14 cellular contexts compared by ENCODE assay signal in the genomic region with DNA sequence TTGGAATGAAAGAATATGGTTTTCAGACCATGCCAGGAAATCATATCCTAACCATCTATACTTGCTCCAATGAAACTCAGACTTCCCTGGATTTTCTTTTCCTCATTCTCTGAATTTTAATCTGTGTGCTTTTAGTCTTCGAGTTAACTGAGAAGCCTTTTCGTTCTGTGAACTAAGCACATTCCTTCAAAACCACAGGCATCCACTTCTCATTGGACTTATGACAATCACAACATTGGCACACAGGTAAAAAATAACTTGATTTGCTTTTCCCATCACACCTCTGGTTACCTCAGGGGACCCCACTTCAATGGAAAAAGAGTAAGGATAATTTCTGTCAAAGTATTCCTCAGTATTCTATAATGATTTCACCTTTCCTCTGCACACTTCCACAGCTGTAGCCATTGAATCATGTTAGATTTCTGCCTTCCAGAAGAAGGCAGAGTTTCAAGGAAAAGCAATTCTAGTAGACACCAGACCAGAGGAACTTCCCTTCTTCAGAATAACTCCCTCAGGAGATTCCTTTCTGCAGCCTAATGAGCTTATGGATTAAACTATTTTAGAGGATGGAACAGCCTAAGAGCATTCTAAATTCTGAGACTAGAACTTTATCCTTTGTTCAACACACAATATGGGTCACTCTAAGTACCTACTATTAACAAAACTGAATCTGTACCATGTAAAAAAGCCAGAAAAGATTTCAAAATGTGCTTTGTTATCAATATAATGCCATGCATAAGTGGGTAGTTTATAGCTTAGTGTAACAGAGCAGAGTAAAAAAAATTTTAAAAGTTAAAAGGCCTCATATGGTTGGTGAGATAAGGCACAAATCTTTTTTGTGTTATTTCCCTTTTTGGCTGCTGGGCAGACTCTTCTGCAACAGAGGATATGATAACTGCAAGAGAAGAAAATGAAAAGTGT. TPM values are rescaled to one million over a fixed set of nuclear protein-coding genes. Genes with fewer than 3 reads are reported as not detected.
DNase-seq lines count a peak whose midpoint lies in the region; ATAC-seq, FAIRE-seq and TF ChIP-seq lines count a peak whose summit lies in the region.
"Had no signal": no experiment of that assay in that cellular context is flagged by ENCODE, and none has a peak within 500 bp of the region (broad histone marks: within the 10 kb centered on the region; RNA-seq: fewer than 3 reads in every experiment).

No MANE protein-coding gene starts in this region.

- H3K4me1 ChIP-seq in skeletal muscle satellite cell (ENCODE audit: control insufficient read depth, insufficient read depth, low read length): peaks cover 13% of the 10 kb centered on the region

- POLR2A ChIA-PET in activated CD4-positive, alpha-beta T cell treated with anti-CD3 and anti-CD28 coated beads, Interleukin-2, amount 10 ng/mL, durations not matched to agents 7 days and 5 days (lab: Charles Lee): no interaction called here
- POLR2A ChIA-PET in activated CD8-positive, alpha-beta T cell treated with anti-CD3 and anti-CD28 coated beads, Interleukin-2, amount 10 ng/mL, durations not matched to agents 7 days and 5 days (lab: Charles Lee): no interaction called here

- H3K36me3 Mint-ChIP-seq in activated CD4-positive, alpha-beta T cell treated with anti-CD3 and anti-CD28 coated beads, Interleukin-2, amount 10 ng/mL, durations not matched to agents 7 days and 5 days (ENCODE audit: low read depth): peaks cover 11% of the 10 kb centered on the region
- H3K36me3 Mint-ChIP-seq in activated T-cell treated with anti-CD3 and anti-CD28 coated beads, Interleukin-2, amount 50 U/mL, for 24 hours (ENCODE audit: low read depth): peaks cover 37% of the 10 kb centered on the region
- H3K36me3 Mint-ChIP-seq in activated CD8-positive, alpha-beta T cell treated with anti-CD3 and anti-CD28 coated beads, Interleukin-2, amount 10 ng/mL, durations not matched to agents 7 days and 5 days (ENCODE audit: low read depth): peaks cover 6% of the 10 kb centered on the region

- H3K27ac ChIP-seq in SK-N-MC: peak overlapping the region; percentile 84

- H3K4me1 Mint-ChIP-seq in activated CD4-positive, alpha-beta T cell treated with anti-CD3 and anti-CD28 coated beads, Interleukin-2, amount 10 ng/mL, durations not matched to agents 7 days and 5 days: no peaks in the 10 kb centered on the region
- H3K4me1 Mint-ChIP-seq in activated T-cell treated with anti-CD3 and anti-CD28 coated beads, Interleukin-2, amount 50 U/mL, for 24 hours (ENCODE audit: low read depth): peaks cover 5% of the 10 kb centered on the region
- no peaks in the 10 kb centered on the region for H3K4me1 Mint-ChIP-seq in activated CD8-positive, alpha-beta T cell treated with anti-CD3 and anti-CD28 coated beads, Interleukin-2, amount 10 ng/mL, durations not matched to agents 7 days and 5 days (ENCODE audit: low read depth)

- no peak overlapping the region for H3K27ac Mint-ChIP-seq in activated CD4-positive, alpha-beta T cell treated with anti-CD3 and anti-CD28 coated beads, Interleukin-2, amount 10 ng/mL, durations not matched to agents 7 days and 5 days
- no peak overlapping the region for H3K27ac Mint-ChIP-seq in activated T-cell treated with anti-CD3 and anti-CD28 coated beads, Interleukin-2, amount 50 U/mL, for 24 hours
- H3K27ac Mint-ChIP-seq in activated CD8-positive, alpha-beta T cell treated with anti-CD3 and anti-CD28 coated beads, Interleukin-2, amount 10 ng/mL, durations not matched to agents 7 days and 5 days: no peak overlapping the region
- H3K27ac Mint-ChIP-seq: stimulated activated effector memory CD8-positive, alpha-beta T cell treated with anti-CD3 and anti-CD28 coated beads, Interleukin-12 subunit alpha, Interleukin-12 subunit beta, amount 100 ng/mL, for 72 hours; T-helper 17 cell had no signal

- H3K9me3 Mint-ChIP-seq in activated CD4-positive, alpha-beta T cell treated with anti-CD3 and anti-CD28 coated beads, Interleukin-2, amount 10 ng/mL, durations not matched to agents 7 days and 5 days: no peaks in the 10 kb centered on the region
- no peaks in the 10 kb centered on the region for H3K9me3 Mint-ChIP-seq in activated T-cell treated with anti-CD3 and anti-CD28 coated beads, Interleukin-2, amount 50 U/mL, for 24 hours
- no peaks in the 10 kb centered on the region for H3K9me3 Mint-ChIP-seq in activated CD8-positive, alpha-beta T cell treated with anti-CD3 and anti-CD28 coated beads, Interleukin-2, amount 10 ng/mL, durations not matched to agents 7 days and 5 days (ENCODE audit: insufficient read depth)
- H3K9me3 Mint-ChIP-seq: stimulated activated effector memory CD8-positive, alpha-beta T cell treated with anti-CD3 and anti-CD28 coated beads, Interleukin-12 subunit alpha, Interleukin-12 subunit beta, amount 100 ng/mL, for 72 hours had no signal

- no peak for ATAC-seq in Right ventricle myocardium inferior
- no peak for ATAC-seq in activated CD8-positive, alpha-beta T cell treated with anti-CD3 and anti-CD28 coated beads, Interleukin-2, amount 10 ng/mL, durations not matched to agents 7 days and 5 days
- ATAC-seq: left lobe of liver; stimulated activated effector memory CD8-positive, alpha-beta T cell treated with anti-CD3 and anti-CD28 coated beads, Interleukin-12 subunit alpha, Interleukin-12 subunit beta, amount 100 ng/mL, for 72 hours; T-helper 17 cell had no signal

- H3K27me3 Mint-ChIP-seq in activated CD4-positive, alpha-beta T cell treated with anti-CD3 and anti-CD28 coated beads, Interleukin-2, amount 10 ng/mL, durations not matched to agents 7 days and 5 days: no peaks in the 10 kb centered on the region
- no peaks in the 10 kb centered on the region for H3K27me3 Mint-ChIP-seq in activated T-cell treated with anti-CD3 and anti-CD28 coated beads, Interleukin-2, amount 50 U/mL, for 24 hours
- H3K27me3 Mint-ChIP-seq in activated CD8-positive, alpha-beta T cell treated with anti-CD3 and anti-CD28 coated beads, Interleukin-2, amount 10 ng/mL, durations not matched to agents 7 days and 5 days (ENCODE audit: low read depth): no peaks in the 10 kb centered on the region
- H3K27me3 Mint-ChIP-seq: T-helper 17 cell had no signal

- H3K36me3 ChIP-seq in SK-N-MC (ENCODE audit: insufficient read depth, low read length) (peaks cover 29% of the 10 kb centered on the region), skeletal muscle satellite cell (ENCODE audit: insufficient read depth, low read length) (peaks cover 17% of the 10 kb centered on the region)

- no peak for DNase-seq in H54 (ENCODE audit: insufficient read length, low spot score)
- DNase-seq in SK-N-MC (ENCODE audit: low read depth, low spot score): peak; percentile 40
- DNase-seq in fibroblast of mammary gland (ENCODE audit: low read depth): peak; percentile 11
- no peak for DNase-seq in Right ventricle myocardium inferior (ENCODE audit: missing footprints)
- DNase-seq in activated CD4-positive, alpha-beta T cell treated with anti-CD3 and anti-CD28 coated beads, Interleukin-2, amount 10 ng/mL, durations not matched to agents 7 days and 5 days: no peak
- DNase-seq in activated T-cell treated with anti-CD3 and anti-CD28 coated beads, Interleukin-2, amount 50 U/mL, for 24 hours: no peak
- DNase-seq in activated CD8-positive, alpha-beta T cell treated with anti-CD3 and anti-CD28 coated beads, Interleukin-2, amount 10 ng/mL, durations not matched to agents 7 days and 5 days: no peak
- DNase-seq: effector CD8-positive, alpha-beta T cell; NCI-H446; T-helper 17 cell had no signal

- H3K27me3 ChIP-seq in skeletal muscle satellite cell (ENCODE audit: control insufficient read depth, insufficient read depth, low read length): no peaks in the 10 kb centered on the region

- no peak overlapping the region for H3K4me3 Mint-ChIP-seq in activated CD4-positive, alpha-beta T cell treated with anti-CD3 and anti-CD28 coated beads, Interleukin-2, amount 10 ng/mL, durations not matched to agents 7 days and 5 days
- no peak overlapping the region for H3K4me3 Mint-ChIP-seq in activated T-cell treated with anti-CD3 and anti-CD28 coated beads, Interleukin-2, amount 50 U/mL, for 24 hours
- no peak overlapping the region for H3K4me3 Mint-ChIP-seq in activated CD8-positive, alpha-beta T cell treated with anti-CD3 and anti-CD28 coated beads, Interleukin-2, amount 10 ng/mL, durations not matched to agents 7 days and 5 days
- H3K4me3 Mint-ChIP-seq: stimulated activated effector memory CD8-positive, alpha-beta T cell treated with anti-CD3 and anti-CD28 coated beads, Interleukin-12 subunit alpha, Interleukin-12 subunit beta, amount 100 ng/mL, for 72 hours; T-helper 17 cell had no signal

- intact Hi-C loops in Right ventricle myocardium inferior (cut with DNase I): no loop called here

- peak; percentile 94 for FAIRE-seq in H54 (lab: Jason Lieb, UNC)

- H3K9ac ChIP-seq in SK-N-MC (ENCODE audit: insufficient read length) (peak overlapping the region; percentile 42), skeletal muscle satellite cell (ENCODE audit: low read depth, low read length) (no peak overlapping the region)

- peak overlapping the region; percentile 54 for H3K4me3 ChIP-seq in SK-N-MC
- no peak overlapping the region for H3K4me3 ChIP-seq in fibroblast of mammary gland (ENCODE audit: control insufficient read depth, low read depth, low read length)
- H3K4me3 ChIP-seq in skeletal muscle satellite cell (ENCODE audit: low read length): no peak overlapping the region
- H3K4me3 ChIP-seq: skin epidermis had no signal

- TF ChIP-seq POLR2A in H54 (IDR thresholded peaks at IDR 0.05; ENCODE audit: low read depth, low read length): no peak

- TF ChIP-seq CTCF in fibroblast of mammary gland (conservative IDR thresholded peaks at IDR 0.05; ENCODE audit: control insufficient read depth, insufficient read depth, low read depth, low read length): no peak

- CTCF ChIA-PET in activated CD4-positive, alpha-beta T cell treated with anti-CD3 and anti-CD28 coated beads, Interleukin-2, amount 10 ng/mL, durations not matched to agents 7 days and 5 days (lab: Charles Lee): interaction anchor here (0.6 kb wide), 2 partner anchors 44 to 248 kb away, joined by 3 read pairs; no protein-coding TSS in a partner anchor
- CTCF ChIA-PET in activated CD8-positive, alpha-beta T cell treated with anti-CD3 and anti-CD28 coated beads, Interleukin-2, amount 10 ng/mL, durations not matched to agents 7 days and 5 days (lab: Charles Lee): interaction anchor here (0.6 to 0.7 kb wide), 2 partner anchors 17 to 929 kb away, joined by 4 read pairs; no protein-coding TSS in a partner anchor

- peak overlapping the region; percentile 16 for H3K4me2 ChIP-seq in skeletal muscle satellite cell (ENCODE audit: low read length)

- H3K9me3 ChIP-seq in SK-N-MC (ENCODE audit: low read depth, low read length) (no peaks in the 10 kb centered on the region), skeletal muscle satellite cell (replicated peaks; ENCODE audit: low read length) (no peaks in the 10 kb centered on the region)

RNA-seq across cellular contexts. Expression of a gene that starts 15.8 kb away (rescaled TPM):
- 18.8 and 21.3 TPM in 2 replicates for total RNA-seq in skeletal muscle satellite cell (2012; rRNA removed)
- 18.0 TPM for total RNA-seq in Right ventricle myocardium inferior
- total RNA-seq in activated CD4-positive, alpha-beta T cell treated with anti-CD3 and anti-CD28 coated beads, Interleukin-2, amount 10 ng/mL, durations not matched to agents 7 days and 5 days: 10 to 100 TPM; 30.9 to 32.9 TPM
- 10 to 100 TPM; 32.3 to 35.1 TPM for total RNA-seq in activated CD8-positive, alpha-beta T cell treated with anti-CD3 and anti-CD28 coated beads, Interleukin-2, amount 10 ng/mL, durations not matched to agents 7 days and 5 days

RNA-seq across cellular contexts. Expression of a gene that starts 55.9 kb away (rescaled TPM):
- total RNA-seq in skeletal muscle satellite cell (2012; rRNA removed): not detected in 2 replicates
- not detected for total RNA-seq in Right ventricle myocardium inferior
- not detected for total RNA-seq in activated CD4-positive, alpha-beta T cell treated with anti-CD3 and anti-CD28 coated beads, Interleukin-2, amount 10 ng/mL, durations not matched to agents 7 days and 5 days
- not detected for total RNA-seq in activated CD8-positive, alpha-beta T cell treated with anti-CD3 and anti-CD28 coated beads, Interleukin-2, amount 10 ng/mL, durations not matched to agents 7 days and 5 days
- total RNA-seq: left lobe of liver, T-helper 17 cell had no signal

Comparison
In these comparisons a context has a peak if more than half of its experiments do, and no peak if none do; other contexts are left out.
1. DNase-seq: peak in SK-N-MC (single experiment) and fibroblast of mammary gland (single experiment); none in H54 (single experiment), Right ventricle myocardium inferior (single experiment), activated CD4-positive, alpha-beta T cell treated with anti-CD3 and anti-CD28 coated beads, Interleukin-2, amount 10 ng/mL, durations not matched to agents 7 days and 5 days (single experiment), activated T-cell treated with anti-CD3 and anti-CD28 coated beads, Interleukin-2, amount 50 U/mL, for 24 hours (single experiment) and activated CD8-positive, alpha-beta T cell treated with anti-CD3 and anti-CD28 coated beads, Interleukin-2, amount 10 ng/mL, durations not matched to agents 7 days and 5 days (single experiment).